ENCODE assay signal across 8 cellular contexts in the genomic region with DNA sequence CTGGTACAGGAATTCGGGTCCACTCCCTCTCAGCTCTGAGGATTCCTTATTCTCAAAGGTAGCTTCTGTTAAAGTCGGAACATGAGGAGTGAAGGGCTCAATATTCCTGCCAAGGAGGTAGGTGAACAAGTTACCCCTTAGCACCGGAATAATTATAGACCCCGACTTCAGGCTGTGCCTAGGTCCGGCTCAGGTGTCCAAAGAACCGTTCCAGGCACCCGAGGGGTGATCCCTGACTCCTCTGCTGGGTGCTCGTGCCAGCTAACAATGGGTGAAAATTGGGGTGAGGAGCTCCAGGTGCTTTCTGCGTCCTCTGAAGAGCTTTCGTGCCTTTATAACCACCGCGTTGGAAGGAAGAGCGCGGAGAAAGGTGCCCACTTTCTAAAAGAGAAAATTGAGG. TPM values are rescaled to one million over a fixed set of nuclear protein-coding genes. Genes with fewer than 3 reads are reported as not detected.
A peak's percentile ranks its signal among the peaks of the same experiment; 100 is the strongest.
DNase-seq lines count a peak whose midpoint lies in the region; ATAC-seq and TF ChIP-seq lines count a peak whose summit lies in the region.

No MANE protein-coding gene starts in this region.

- H3K9ac ChIP-seq in GM23248 = peak overlapping the region; percentile 87

- H3K79me2 ChIP-seq in GM23248 (ENCODE audit: insufficient read depth) = peaks cover 48% of the 10 kb centered on the region

- H3K9me2 ChIP-seq in GM23248 (ENCODE audit: insufficient read depth) = no peaks in the 10 kb centered on the region

- peak overlapping the region; percentile 86 for H3K27ac ChIP-seq in GM23248
- H3K27ac ChIP-seq in SJSA1 = peak overlapping the region; percentile 95
- H3K27ac ChIP-seq in gastrocnemius medialis = peak overlapping the region; percentile 98 to 100 (median 100)

- intact Hi-C loops in gastrocnemius medialis (cut with DNase I; ENCODE audit: low total_unique reads) = loop anchor here (1.0 to 2.0 kb wide), 2 partner anchors 28 to 68 kb away; a partner anchor contains a TSS
- intact Hi-C loops in posterior vena cava (cut with DNase I) = no loop called here

- TF ChIP-seq POLR2A in gastrocnemius medialis (IDR thresholded peaks at IDR 0.05) = no peak

- no peak for DNase-seq in GM23248
- no peak for DNase-seq in SJSA1 (ENCODE audit: low read depth in 1 of 2, low spot score in 2 of 2)
- DNase-seq in fibroblast of the aortic adventitia (ENCODE audit: low read depth) = no peak
- DNase-seq in gastrocnemius medialis = no peak
- no peak for DNase-seq in COLO829 (ENCODE audit: low spot score)
- DNase-seq in posterior vena cava (ENCODE audit: low spot score) = no peak
- DNase-seq in NCI-H2029 treated with DMSO at 0.1 percent for 48 hours (lab: John Stamatoyannopoulos, UW) = no peak

- H3K9me3 ChIP-seq in GM23248 (ENCODE audit: low read depth) (no peaks in the 10 kb centered on the region), SJSA1 (replicated peaks) (no peaks in the 10 kb centered on the region), gastrocnemius medialis (no peaks in the 10 kb centered on the region)

- H3K36me3 ChIP-seq in GM23248 (ENCODE audit: low read depth) (no peaks in the 10 kb centered on the region), SJSA1 (peaks cover 50% of the 10 kb centered on the region), gastrocnemius medialis (peaks cover 0 to 23% of the 10 kb centered on the region in 2 donors)

- H3K4me3 ChIP-seq in GM23248 = peak overlapping the region; percentile 78
- peak overlapping the region; percentile 56 for H3K4me3 ChIP-seq in SJSA1
- peak overlapping the region; percentile 92 for H3K4me3 ChIP-seq in fibroblast of the aortic adventitia (ENCODE audit: low read depth, low read length)
- H3K4me3 ChIP-seq in gastrocnemius medialis = peak overlapping the region; percentile 88 to 99 (median 94)

- ATAC-seq in gastrocnemius medialis (peak; percentile 0 to 3), HG03469 (IDR thresholded peaks at IDR 0.05; ENCODE audit: unreplicated experiment) (no peak)

- H3K27me3 ChIP-seq in GM23248 (replicated peaks; ENCODE audit: insufficient read depth) (no peaks in the 10 kb centered on the region), SJSA1 (replicated peaks) (no peaks in the 10 kb centered on the region), gastrocnemius medialis (no peaks in the 10 kb centered on the region)

- peak overlapping the region; percentile 84 for H2AFZ ChIP-seq in GM23248

- H3K4me1 ChIP-seq in GM23248 (ENCODE audit: insufficient read depth) (peaks cover 9% of the 10 kb centered on the region; the same call in 1 of the 2 replicates), SJSA1 (replicated peaks) (peaks cover 36% of the 10 kb centered on the region), gastrocnemius medialis (peaks cover 24 to 29% of the 10 kb centered on the region in 2 donors)

- H4K20me1 ChIP-seq in GM23248 (ENCODE audit: insufficient read depth) = no peaks in the 10 kb centered on the region

- in situ Hi-C loops in GM23248 (cut with MboI) = no loop called here
- in situ Hi-C loops in gastrocnemius medialis (cut with MboI; ENCODE audit: low sequenced_read_pairs in 4 of 4) = no loop called here

- TF ChIP-seq CTCF in fibroblast of the aortic adventitia (IDR thresholded peaks at IDR 0.05; ENCODE audit: insufficient read depth, low read length) = no peak
- TF ChIP-seq CTCF in gastrocnemius medialis (IDR thresholded peaks at IDR 0.05 in 4 of 5, conservative IDR thresholded peaks at IDR 0.05 in 1 of 5) = no peak

- H3F3A ChIP-seq in GM23248 (ENCODE audit: insufficient read depth) = 0 out of 2 replicates have a peak, but pooled peaks cover 6% of the 10 kb centered on the region

- peak overlapping the region; percentile 69 for H3K4me2 ChIP-seq in GM23248 (ENCODE audit: unreplicated experiment)

- 1% methylated on average over 14 of the region's 14 CpGs for WGBS in GM23248 (ENCODE audit: low coverage in 1 of 2, low lambda C conversion rate in 2 of 2, missing lambda C conversion rate in 2 of 2), 2 experiments

RNA-seq across cellular contexts. Expression of a gene that starts 0.4 kb away (rescaled TPM):
- 38.4 and 49.0 TPM in 2 replicates for total RNA-seq in GM23248 (2014; rRNA removed; shearing (Covaris generic))
- polyA plus RNA-seq in GM23248 (2016; fragmentation: Nextera tagmentation; extraction: Ambion mirVana) = 42.9 and 52.3 TPM in 2 replicates
- 51.4 and 60.1 TPM in 2 replicates for total RNA-seq in SJSA1 (2014; rRNA removed; shearing (Covaris generic))
- total RNA-seq in fibroblast of the aortic adventitia (ENCODE audit: low replicate concordance) (60.6 and 62.5 TPM in 2 replicates), gastrocnemius medialis (10 to 100 TPM; 23.7 to 56.6 (median 26.4) TPM), posterior vena cava (10 to 100 TPM; 28.9 to 33.6 TPM)

RNA-seq across cellular contexts. Expression of a gene that starts 0.9 kb away (rescaled TPM):
- 19.0 and 21.5 TPM in 2 replicates for total RNA-seq in GM23248 (2014; rRNA removed; shearing (Covaris generic))
- polyA plus RNA-seq in GM23248 (2016; fragmentation: Nextera tagmentation; extraction: Ambion mirVana) = 48.3 and 50.2 TPM in 2 replicates
- 46.1 and 65.4 TPM in 2 replicates for total RNA-seq in SJSA1 (2014; rRNA removed; shearing (Covaris generic))
- total RNA-seq in fibroblast of the aortic adventitia (ENCODE audit: low replicate concordance) = 13.7 and 38.5 TPM in 2 replicates
- 10 to 100 TPM in 3 of 4 donors, 1 to 10 TPM in 1; 9.4 to 18.4 (median 13.9) TPM for total RNA-seq in gastrocnemius medialis
- 10 to 100 TPM; 36.0 to 49.2 TPM for total RNA-seq in posterior vena cava

RNA-seq across cellular contexts. Expression of a gene that starts 28.2 kb away (rescaled TPM):
- total RNA-seq in GM23248 (2014; rRNA removed; shearing (Covaris generic)) = 44.3 and 44.6 TPM in 2 replicates
- polyA plus RNA-seq in GM23248 (2016; fragmentation: Nextera tagmentation; extraction: Ambion mirVana) = 35.3 and 39.8 TPM in 2 replicates
- 15.8 and 28.5 TPM in 2 replicates for total RNA-seq in SJSA1 (2014; rRNA removed; shearing (Covaris generic))
- total RNA-seq in fibroblast of the aortic adventitia (ENCODE audit: low replicate concordance) (17.6 and 22.6 TPM in 2 replicates), gastrocnemius medialis (10 to 100 TPM in 3 of 4 donors, 1 to 10 TPM in 1; 6.7 to 14.8 (median 11.8) TPM), posterior vena cava (10 to 100 TPM; 15.2 to 24.6 TPM)

RNA-seq across cellular contexts. Expression of a gene that starts 28.3 kb away (rescaled TPM):
- total RNA-seq in GM23248 (2014; rRNA removed; shearing (Covaris generic)) = 229 and 252 TPM in 2 replicates
- 160 and 162 TPM in 2 replicates for polyA plus RNA-seq in GM23248 (2016; fragmentation: Nextera tagmentation; extraction: Ambion mirVana)
- 188 and 303 TPM in 2 replicates for total RNA-seq in SJSA1 (2014; rRNA removed; shearing (Covaris generic))
- total RNA-seq in fibroblast of the aortic adventitia (ENCODE audit: low replicate concordance) (290 and 382 TPM in 2 replicates), gastrocnemius medialis (100 to 1,000 TPM; 175 to 215 (median 189) TPM), posterior vena cava (100 to 1,000 TPM; 142 to 151 TPM)

RNA-seq across cellular contexts. Expression of a gene that starts 31.1 kb away (rescaled TPM):
- 23.2 and 33.9 TPM in 2 replicates for total RNA-seq in GM23248 (2014; rRNA removed; shearing (Covaris generic))
- polyA plus RNA-seq in GM23248 (2016; fragmentation: Nextera tagmentation; extraction: Ambion mirVana) = 20.7 and 23.1 TPM in 2 replicates
- 24.4 and 26.3 TPM in 2 replicates for total RNA-seq in SJSA1 (2014; rRNA removed; shearing (Covaris generic))
- total RNA-seq in fibroblast of the aortic adventitia (ENCODE audit: low replicate concordance) = 12.2 and 19.9 TPM in 2 replicates
- 1 to 10 TPM; 2.6 to 8.5 (median 5.2) TPM for total RNA-seq in gastrocnemius medialis
- 1 to 10 TPM; 7.0 to 7.1 TPM for total RNA-seq in posterior vena cava
